8 cellular contexts compared by ENCODE assay signal in the genomic region with DNA sequence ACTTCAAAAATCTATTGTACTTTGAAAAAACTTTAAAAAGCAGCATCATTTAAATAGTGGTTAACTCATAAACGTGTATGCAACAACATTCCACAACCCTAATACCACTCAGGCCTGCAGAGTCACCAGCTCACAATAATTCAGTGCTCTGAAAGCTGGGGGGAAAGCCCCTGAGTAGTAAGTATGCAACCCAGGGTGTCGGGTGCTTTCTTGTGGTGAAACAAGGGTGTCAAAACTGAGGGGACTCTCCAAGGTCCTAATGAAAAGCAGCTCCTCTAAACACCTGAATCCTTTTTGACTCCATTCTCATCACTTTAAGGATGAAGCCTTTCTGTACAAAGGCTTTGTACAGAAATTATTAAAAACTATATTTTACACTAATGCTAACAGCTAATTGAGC. TPM values are rescaled to one million over a fixed set of nuclear protein-coding genes. Genes with fewer than 3 reads are reported as not detected.
DNase-seq lines count a peak whose midpoint lies in the region; ATAC-seq and TF ChIP-seq lines count a peak whose summit lies in the region.

No MANE protein-coding gene starts in this region.

- H3K36me3 Mint-ChIP-seq in T-helper 2 cell treated with Interferon-gamma antibody and Interleukin-4, amounts not matched to agents 5 μg/mL and 100 μg/mL, for 36 hours (ENCODE audit: low read depth): peaks cover 54% of the 10 kb centered on the region

- DNase-seq in GM10266 (ENCODE audit: extremely low spot score) (peak; percentile 76), germinal center (ENCODE audit: low spot score) (peak; percentile 29), cardiac septum (ENCODE audit: low spot score) (no peak), omental fat pad (ENCODE audit: low spot score) (no peak), upper lobe of right lung (no peak), left lung (no peak)
- peak; percentile 65 for DNase-seq in T-helper 2 cell treated with Interferon-gamma antibody and Interleukin-4, amounts not matched to agents 5 μg/mL and 100 μg/mL, for 36 hours (ENCODE audit: low spot score)

- no peaks in the 10 kb centered on the region for H3K9me3 ChIP-seq in upper lobe of right lung
- no peaks in the 10 kb centered on the region for H3K9me3 ChIP-seq in left lung

- no peak overlapping the region for H3K4me3 Mint-ChIP-seq in T-helper 2 cell treated with Interferon-gamma antibody and Interleukin-4, amounts not matched to agents 5 μg/mL and 100 μg/mL, for 36 hours

- no peaks in the 10 kb centered on the region for H3K27me3 Mint-ChIP-seq in T-helper 2 cell treated with Interferon-gamma antibody and Interleukin-4, amounts not matched to agents 5 μg/mL and 100 μg/mL, for 36 hours (ENCODE audit: low read depth)

- peaks cover 48% of the 10 kb centered on the region for H3K36me3 ChIP-seq in upper lobe of right lung
- peaks cover 0 to 59% of the 10 kb centered on the region in 2 donors for H3K36me3 ChIP-seq in left lung

- TF ChIP-seq CTCF in GM10266 (IDR thresholded peaks at IDR 0.05; ENCODE audit: control insufficient read depth, insufficient read depth, low read depth, missing control alignments): peak; percentile 10
- no peak for TF ChIP-seq CTCF in omental fat pad (IDR thresholded peaks at IDR 0.05)
- no peak for TF ChIP-seq CTCF in upper lobe of right lung (IDR thresholded peaks at IDR 0.05)
- TF ChIP-seq CTCF in left lung (IDR thresholded peaks at IDR 0.05): no peak

- H3K27ac ChIP-seq in upper lobe of right lung (no peak overlapping the region), left lung (no peak overlapping the region)

- intact Hi-C loops in cardiac septum (cut with DNase I) (no loop called here), upper lobe of right lung (cut with DNase I) (no loop called here), left lung (cut with DNase I) (no loop called here)

- peaks cover 16% of the 10 kb centered on the region for H3K4me1 Mint-ChIP-seq in T-helper 2 cell treated with Interferon-gamma antibody and Interleukin-4, amounts not matched to agents 5 μg/mL and 100 μg/mL, for 36 hours (ENCODE audit: low read depth)

- H3K4me3 ChIP-seq in upper lobe of right lung: no peak overlapping the region
- no peak overlapping the region for H3K4me3 ChIP-seq in left lung

- peak; percentile 95 for ATAC-seq in HG02571 (IDR thresholded peaks at IDR 0.05; ENCODE audit: unreplicated experiment)
- ATAC-seq in omental fat pad (ENCODE audit: low FRiP score): no peak
- no peak for ATAC-seq in upper lobe of right lung
- ATAC-seq in left lung: no peak

- no peak overlapping the region for H3K27ac Mint-ChIP-seq in T-helper 2 cell treated with Interferon-gamma antibody and Interleukin-4, amounts not matched to agents 5 μg/mL and 100 μg/mL, for 36 hours

- H3K27me3 ChIP-seq in upper lobe of right lung (no peaks in the 10 kb centered on the region), left lung (no peaks in the 10 kb centered on the region)

- no peaks in the 10 kb centered on the region for H3K9me3 Mint-ChIP-seq in T-helper 2 cell treated with Interferon-gamma antibody and Interleukin-4, amounts not matched to agents 5 μg/mL and 100 μg/mL, for 36 hours

- H3K4me1 ChIP-seq in upper lobe of right lung (no peaks in the 10 kb centered on the region), left lung (no peaks in the 10 kb centered on the region)

RNA-seq across cellular contexts. Expression of a gene that starts 33.7 kb away (rescaled TPM):
- total RNA-seq in cardiac septum (37.4 TPM), omental fat pad (100 to 1,000 TPM in 1 of 4 donors, 10 to 100 TPM in 3; 63.8 to 114 (median 87.0) TPM), upper lobe of right lung (64.1 TPM), left lung (10 to 100 TPM; 44.0 to 53.5 TPM)

RNA-seq across cellular contexts. Expression of a gene that starts 34.2 kb away (rescaled TPM):
- total RNA-seq in cardiac septum (15.5 TPM), omental fat pad (10 to 100 TPM; 12.1 to 27.3 (median 19.8) TPM), upper lobe of right lung (20.8 TPM), left lung (10 to 100 TPM; 17.1 to 22.1 TPM)

RNA-seq across cellular contexts. Expression of a gene that starts 42.2 kb away (rescaled TPM):
- total RNA-seq in cardiac septum (23.7 TPM), omental fat pad (10 to 100 TPM; 33.9 to 92.5 (median 62.4) TPM), upper lobe of right lung (68.9 TPM), left lung (100 to 1,000 TPM in 1 of 2 donors, 10 to 100 TPM in 1; 81.7 to 130 TPM)

RNA-seq across cellular contexts. Expression of a gene that starts 50.4 kb away (rescaled TPM):
- total RNA-seq in cardiac septum (54.6 TPM), omental fat pad (10 to 100 TPM; 30.6 to 37.5 (median 33.4) TPM), upper lobe of right lung (65.9 TPM), left lung (10 to 100 TPM; 64.1 to 66.2 TPM)

Comparison
In these comparisons a context has a peak if more than half of its experiments do, and no peak if none do; other contexts are left out.
1. DNase-seq: peak in GM10266 (single experiment), T-helper 2 cell treated with Interferon-gamma antibody and Interleukin-4, amounts not matched to agents 5 μg/mL and 100 μg/mL, for 36 hours (single experiment) and germinal center (single experiment); none in cardiac septum (single experiment), omental fat pad (single experiment), upper lobe of right lung (single experiment) and left lung (0 of 2).